In the genomic region with DNA sequence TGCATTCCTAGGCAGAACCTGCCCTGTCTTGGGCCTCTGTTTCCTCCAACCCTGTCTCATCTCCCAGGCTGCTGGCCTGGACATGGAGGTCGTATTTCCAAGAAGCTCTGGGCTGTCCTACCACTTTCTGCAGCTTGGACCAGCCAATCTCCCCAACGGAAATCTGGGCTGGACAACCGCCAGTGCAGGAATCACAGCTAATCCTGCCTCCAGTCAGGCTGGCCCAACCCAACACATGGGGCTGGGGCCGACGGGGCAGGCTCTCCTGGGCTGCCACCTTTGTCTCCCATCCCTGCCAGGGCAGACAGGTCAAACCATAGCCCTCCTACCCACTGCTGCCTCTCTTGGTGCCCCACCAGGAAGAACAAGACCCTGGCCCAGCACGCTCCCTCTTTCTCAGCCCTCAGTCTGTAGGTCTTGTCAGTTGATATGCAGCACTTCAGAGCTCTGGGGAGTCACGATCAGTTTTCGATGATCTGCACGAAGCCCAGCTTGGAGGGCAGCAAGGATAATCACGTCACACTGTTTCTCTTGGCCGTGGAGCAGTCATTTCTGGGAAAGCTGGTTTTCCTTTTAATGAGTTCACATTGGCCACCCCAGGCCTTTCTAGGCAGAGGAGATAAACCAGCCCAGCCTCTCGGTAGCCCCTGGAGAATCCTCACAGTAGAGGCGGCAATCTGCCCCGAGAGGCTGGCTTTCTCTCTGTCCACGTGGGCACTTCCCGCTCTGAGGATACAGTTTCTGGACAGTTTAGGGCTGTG, we compare ENCODE assay signal across 1 cellular context.
TF ChIP-seq lines count a peak whose summit lies in the region.

No MANE protein-coding gene starts in this region.

TF ChIP-seq in IMR-90, 13 proteins besides CTCF, POLR2A, EP300 and RAD21 (continued from another document):
- TF ChIP-seq, protein P1, sequence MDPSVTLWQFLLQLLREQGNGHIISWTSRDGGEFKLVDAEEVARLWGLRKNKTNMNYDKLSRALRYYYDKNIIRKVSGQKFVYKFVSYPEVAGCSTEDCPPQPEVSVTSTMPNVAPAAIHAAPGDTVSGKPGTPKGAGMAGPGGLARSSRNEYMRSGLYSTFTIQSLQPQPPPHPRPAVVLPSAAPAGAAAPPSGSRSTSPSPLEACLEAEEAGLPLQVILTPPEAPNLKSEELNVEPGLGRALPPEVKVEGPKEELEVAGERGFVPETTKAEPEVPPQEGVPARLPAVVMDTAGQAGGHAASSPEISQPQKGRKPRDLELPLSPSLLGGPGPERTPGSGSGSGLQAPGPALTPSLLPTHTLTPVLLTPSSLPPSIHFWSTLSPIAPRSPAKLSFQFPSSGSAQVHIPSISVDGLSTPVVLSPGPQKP (IDR thresholded peaks at IDR 0.05; ENCODE audit: borderline replicate concordance, low read depth, low read length), result no peak
- TF ChIP-seq FOS (IDR thresholded peaks at IDR 0.05; ENCODE audit: low read depth, low read length) (no peak), RFX5 (IDR thresholded peaks at IDR 0.05; ENCODE audit: low read depth, low read length) (no peak)
